Comparison of ENCODE assay signal across 7 cellular contexts in genomic region chr22:31173386-31174145, GRCh38. TPM values are rescaled to one million over a fixed set of nuclear protein-coding genes. Genes with fewer than 3 reads are reported as not detected.
A peak's percentile ranks its signal among the peaks of the same experiment; 100 is the strongest.
DNase-seq lines count a peak whose midpoint lies in the region; ATAC-seq and TF ChIP-seq lines count a peak whose summit lies in the region.

No MANE protein-coding gene starts in this region.

- H2AFZ ChIP-seq in smooth muscle cell (ENCODE audit: low read depth), result no peak overlapping the region

- peaks cover 11% of the 10 kb centered on the region for H3K4me1 Mint-ChIP-seq in T-helper 1 cell treated with Interleukin-12 subunit alpha and Interleukin-12 subunit beta and Interleukin-4 antibody, amounts not matched to agents 30 μg/mL and 1 μg/mL, for 36 hours (ENCODE audit: low read depth)
- H3K4me1 Mint-ChIP-seq in effector memory CD8-positive, alpha-beta T cell (ENCODE audit: low read depth in 2 of 2), result peaks cover 9 to 18% of the 10 kb centered on the region in 2 donors

- ATAC-seq in left lobe of liver, result no peak
- ATAC-seq in effector memory CD8-positive, alpha-beta T cell (replicated peaks), result no peak

- DNase-seq in HCEC 1CT, result peak; percentile 92
- DNase-seq in fibroblast of gingiva (ENCODE audit: low read depth), result peak; percentile 76
- DNase-seq in smooth muscle cell (lab: John Stamatoyannopoulos, UW; ENCODE audit: unreplicated experiment), result no peak
- no peak for DNase-seq in left lobe of liver (ENCODE audit: low spot score)
- no peak for DNase-seq in effector memory CD8-positive, alpha-beta T cell
- no peak for DNase-seq in substantia nigra (lab: John Stamatoyannopoulos, UW)

- H3K27me3 Mint-ChIP-seq in T-helper 1 cell treated with Interleukin-12 subunit alpha and Interleukin-12 subunit beta and Interleukin-4 antibody, amounts not matched to agents 30 μg/mL and 1 μg/mL, for 36 hours (ENCODE audit: low read depth), result no peaks in the 10 kb centered on the region
- H3K27me3 Mint-ChIP-seq in effector memory CD8-positive, alpha-beta T cell, result no peaks in the 10 kb centered on the region

- peaks cover 53% of the 10 kb centered on the region for H4K20me1 ChIP-seq in smooth muscle cell (ENCODE audit: low read depth)

- peak overlapping the region; percentile 21 for H3K27ac Mint-ChIP-seq in T-helper 1 cell treated with Interleukin-12 subunit alpha and Interleukin-12 subunit beta and Interleukin-4 antibody, amounts not matched to agents 30 μg/mL and 1 μg/mL, for 36 hours
- H3K27ac Mint-ChIP-seq in effector memory CD8-positive, alpha-beta T cell, result no peak overlapping the region

- H3K9me3 Mint-ChIP-seq in T-helper 1 cell treated with Interleukin-12 subunit alpha and Interleukin-12 subunit beta and Interleukin-4 antibody, amounts not matched to agents 30 μg/mL and 1 μg/mL, for 36 hours, result no peaks in the 10 kb centered on the region
- no peaks in the 10 kb centered on the region for H3K9me3 Mint-ChIP-seq in effector memory CD8-positive, alpha-beta T cell

- H3K36me3 ChIP-seq in smooth muscle cell (ENCODE audit: low read depth), result no peaks in the 10 kb centered on the region

- H3K4me2 ChIP-seq in smooth muscle cell, result peak overlapping the region; percentile 62

- 49% methylated on average over 5 of the region's 5 CpGs for WGBS in smooth muscle cell (ENCODE audit: low lambda C conversion rate)

- H3K4me3 ChIP-seq in smooth muscle cell, result no peak overlapping the region

- peak overlapping the region; percentile 69 for H3K9ac ChIP-seq in smooth muscle cell (ENCODE audit: low read depth)

- H3K4me1 ChIP-seq in smooth muscle cell (ENCODE audit: low read depth), result peaks cover 3% of the 10 kb centered on the region

- no peak for TF ChIP-seq CTCF in smooth muscle cell (IDR thresholded peaks at IDR 0.05; ENCODE audit: borderline replicate concordance, insufficient read depth, poor library complexity, severe bottlenecking)

- H3K27ac ChIP-seq in smooth muscle cell (ENCODE audit: low read depth) (peak overlapping the region; percentile 93), substantia nigra (ENCODE audit: low read depth, low read length, poor library complexity, severe bottlenecking) (no peak overlapping the region)

- peaks cover 69% of the 10 kb centered on the region for H3K79me2 ChIP-seq in smooth muscle cell (ENCODE audit: low read depth)

- no peaks in the 10 kb centered on the region for H3K9me3 ChIP-seq in smooth muscle cell (replicated peaks; ENCODE audit: low read depth)

- peaks cover 9% of the 10 kb centered on the region for H3K36me3 Mint-ChIP-seq in T-helper 1 cell treated with Interleukin-12 subunit alpha and Interleukin-12 subunit beta and Interleukin-4 antibody, amounts not matched to agents 30 μg/mL and 1 μg/mL, for 36 hours (ENCODE audit: low read depth)
- H3K36me3 Mint-ChIP-seq in effector memory CD8-positive, alpha-beta T cell (ENCODE audit: insufficient read depth), result peaks cover 10% of the 10 kb centered on the region

- H3K4me3 Mint-ChIP-seq in T-helper 1 cell treated with Interleukin-12 subunit alpha and Interleukin-12 subunit beta and Interleukin-4 antibody, amounts not matched to agents 30 μg/mL and 1 μg/mL, for 36 hours, result no peak overlapping the region
- H3K4me3 Mint-ChIP-seq in effector memory CD8-positive, alpha-beta T cell, result no peak overlapping the region

- H3F3A ChIP-seq in smooth muscle cell (ENCODE audit: low read depth), result peaks cover 13% of the 10 kb centered on the region

- H3K27me3 ChIP-seq in smooth muscle cell (ENCODE audit: low read depth), result no peaks in the 10 kb centered on the region

RNA-seq across cellular contexts. Expression of gene RNF185, which starts 13.6 kb away (rescaled TPM):
- 39.8 and 40.2 TPM in 2 replicates for total RNA-seq in smooth muscle cell
- polyA plus RNA-seq in smooth muscle cell, result 41.8 and 45.0 TPM in 2 replicates
- total RNA-seq in left lobe of liver, result 33.5 TPM

RNA-seq across cellular contexts. Expression of gene PLA2G3, which starts 33.3 kb away (rescaled TPM):
- total RNA-seq in smooth muscle cell (0.04 and 0.09 TPM in 2 replicates), left lobe of liver (not detected)
- 0.80 TPM in 1 of 2 replicates, not detected in the other for polyA plus RNA-seq in smooth muscle cell

RNA-seq across cellular contexts. Expression of gene LIMK2, which starts 38.5 kb away (rescaled TPM):
- total RNA-seq in smooth muscle cell (126 and 147 TPM in 2 replicates), left lobe of liver (7.3 TPM)
- polyA plus RNA-seq in smooth muscle cell, result 85.7 and 141 TPM in 2 replicates

RNA-seq across cellular contexts. Expression of gene INPP5J, which starts 50.8 kb away (rescaled TPM):
- total RNA-seq in smooth muscle cell (1.2 TPM in 2 replicates), left lobe of liver (0.25 TPM)
- 0.66 and 2.1 TPM in 2 replicates for polyA plus RNA-seq in smooth muscle cell

Comparison
In these comparisons a context has a peak if more than half of its experiments do, and no peak if none do; other contexts are left out.
1. DNase-seq: peak in HCEC 1CT (single experiment) and fibroblast of gingiva (single experiment); none in smooth muscle cell (single experiment), left lobe of liver (single experiment), effector memory CD8-positive, alpha-beta T cell (0 of 3) and substantia nigra (0 of 49).
2. RNA of gene LIMK2, which starts 38.5 kb away (total RNA-seq): 126 to 147 TPM in smooth muscle cell; 7.3 TPM in left lobe of liver (single experiment); every median in the first group is over 10 times any median in the second.